In genomic region chr9:30670805-30671562, GRCh38 we compare ENCODE assay signal across 16 cellular contexts.
DNase-seq lines count a peak whose midpoint lies in the region; ATAC-seq and TF ChIP-seq lines count a peak whose summit lies in the region.
"Had no signal": no experiment of that assay in that cellular context is flagged by ENCODE, and none has a peak within 500 bp of the region (broad histone marks: within the 10 kb centered on the region; RNA-seq: fewer than 3 reads in every experiment).

No MANE protein-coding gene starts in this region.

- H3K4me1 ChIP-seq in lower lobe of right lung (no peaks in the 10 kb centered on the region), upper lobe of right lung (no peaks in the 10 kb centered on the region)
- H3K4me1 ChIP-seq: A549, BE2C had no signal

- H3K9me3 ChIP-seq in lower lobe of right lung (no peaks in the 10 kb centered on the region), upper lobe of right lung (no peaks in the 10 kb centered on the region)
- H3K9me3 ChIP-seq: A549, BE2C had no signal

- H3K36me3 ChIP-seq in GM06990 (ENCODE audit: control insufficient read depth, insufficient read depth, low read length) (no peaks in the 10 kb centered on the region), lower lobe of right lung (no peaks in the 10 kb centered on the region), upper lobe of right lung (no peaks in the 10 kb centered on the region)
- H3K36me3 ChIP-seq: BE2C had no signal

- peaks cover 3% of the 10 kb centered on the region for H3K27me3 Mint-ChIP-seq in chondrocyte (ENCODE audit: low read depth)

- H3K27me3 ChIP-seq in GM06990 (replicated peaks; ENCODE audit: control insufficient read depth, insufficient read depth, low read length): no peaks in the 10 kb centered on the region
- H3K27me3 ChIP-seq in lower lobe of right lung (ENCODE audit: low read depth): no peaks in the 10 kb centered on the region
- no peaks in the 10 kb centered on the region for H3K27me3 ChIP-seq in upper lobe of right lung
- H3K27me3 ChIP-seq: BE2C had no signal

- no peaks in the 10 kb centered on the region for H3K4me1 Mint-ChIP-seq in chondrocyte (ENCODE audit: low read depth)
- H3K4me1 Mint-ChIP-seq: GM23338 had no signal

- H3K4me3 ChIP-seq in GM06990 (replicated peaks; ENCODE audit: low read depth, low read length) (no peak overlapping the region), lower lobe of right lung (no peak overlapping the region), upper lobe of right lung (no peak overlapping the region)
- H3K4me3 ChIP-seq: A549, GM23338 had no signal

- H3K27ac ChIP-seq in lower lobe of right lung (no peak overlapping the region), upper lobe of right lung (no peak overlapping the region)
- H3K27ac ChIP-seq: A549, C4-2B had no signal

- peak; percentile 1 for DNase-seq in GM06990 (ENCODE audit: extremely low read depth, insufficient read length)
- DNase-seq in chondrocyte (ENCODE audit: low spot score): peak; percentile 66
- peak; percentile 26 for DNase-seq in lower lobe of right lung
- no peak for DNase-seq in upper lobe of right lung
- no peak for DNase-seq in NCI-H1694 treated with DMSO at 0.1 percent for 48 hours (lab: John Stamatoyannopoulos, UW)
- DNase-seq in NCI-H1048 (lab: John Stamatoyannopoulos, UW): no peak
- DNase-seq: BE2C; CD8-positive, alpha-beta T cell; COR-L47; DMS153; DMS79 treated with DMSO at 0.1 percent for 48 hours; EL; H7 had no signal

- no peak for ATAC-seq in lower lobe of right lung
- ATAC-seq in upper lobe of right lung: peak; percentile 22
- ATAC-seq: A549; CD8-positive, alpha-beta T cell; GM23338 had no signal

- H3K9me3 Mint-ChIP-seq in chondrocyte (ENCODE audit: low read depth): no peaks in the 10 kb centered on the region
- H3K9me3 Mint-ChIP-seq: CD8-positive, alpha-beta T cell; GM23338 had no signal

- intact Hi-C loops in lower lobe of right lung (cut with DNase I): no loop called here
- intact Hi-C loops in upper lobe of right lung (cut with DNase I): no loop called here

- no peak for TF ChIP-seq CTCF in GM06990 (IDR thresholded peaks at IDR 0.05; ENCODE audit: insufficient read depth, low read length, poor library complexity, severe bottlenecking)
- no peak for TF ChIP-seq CTCF in chondrocyte (IDR thresholded peaks at IDR 0.05)
- TF ChIP-seq CTCF in lower lobe of right lung (IDR thresholded peaks at IDR 0.05): no peak
- no peak for TF ChIP-seq CTCF in upper lobe of right lung (IDR thresholded peaks at IDR 0.05)

- H3K36me3 Mint-ChIP-seq in chondrocyte (ENCODE audit: low read depth): no peaks in the 10 kb centered on the region
- H3K36me3 Mint-ChIP-seq: CD8-positive, alpha-beta T cell had no signal

- no peak overlapping the region for H3K27ac Mint-ChIP-seq in chondrocyte (ENCODE audit: unreplicated experiment)
- H3K27ac Mint-ChIP-seq: CD8-positive, alpha-beta T cell; GM23338 had no signal

- H3K4me3 Mint-ChIP-seq in chondrocyte (ENCODE audit: unreplicated experiment): no peak overlapping the region
- H3K4me3 Mint-ChIP-seq: CD8-positive, alpha-beta T cell; GM23338 had no signal

Comparison
In these comparisons a context has a peak if more than half of its experiments do, and no peak if none do; other contexts are left out.
1. DNase-seq: peak in GM06990 (single experiment), chondrocyte (single experiment) and lower lobe of right lung (single experiment); none in upper lobe of right lung (single experiment), NCI-H1694 treated with DMSO at 0.1 percent for 48 hours (single experiment) and NCI-H1048 (single experiment).